14 cellular contexts compared by ENCODE assay signal in the genomic region with DNA sequence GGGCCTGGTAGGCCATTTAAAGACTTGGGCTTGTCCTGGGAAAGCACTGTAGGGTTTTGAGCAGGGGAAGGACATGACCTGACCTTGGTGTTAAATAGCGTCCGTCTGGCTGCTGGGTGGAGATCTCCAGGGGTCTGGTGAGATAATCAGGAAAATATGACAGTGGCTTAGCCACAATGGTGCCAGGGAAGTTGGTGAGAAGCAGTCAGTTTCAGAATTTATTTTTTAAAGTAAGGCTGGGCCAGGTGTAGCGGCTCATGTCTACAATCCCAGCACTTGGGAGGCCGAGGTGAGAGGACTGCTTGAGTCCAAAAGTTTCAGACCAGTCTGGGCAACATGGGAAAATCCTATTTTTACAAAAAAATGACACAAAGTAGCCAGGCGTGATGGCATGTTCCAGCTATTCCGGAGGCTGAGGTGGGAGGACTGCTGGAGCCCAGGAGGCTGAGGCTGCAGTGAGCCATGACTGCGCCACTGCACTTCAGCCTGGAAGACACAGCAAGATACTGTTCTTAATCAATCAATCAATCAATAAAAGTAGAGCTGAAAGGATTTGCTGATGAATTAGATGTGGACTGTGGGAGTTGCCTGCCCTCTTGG. TPM values are rescaled to one million over a fixed set of nuclear protein-coding genes. Genes with fewer than 3 reads are reported as not detected.
DNase-seq lines count a peak whose midpoint lies in the region; ATAC-seq and TF ChIP-seq lines count a peak whose summit lies in the region.
"Had no signal": no experiment of that assay in that cellular context is flagged by ENCODE, and none has a peak within 500 bp of the region (broad histone marks: within the 10 kb centered on the region; RNA-seq: fewer than 3 reads in every experiment).

No MANE protein-coding gene starts in this region.

- no peaks in the 10 kb centered on the region for H3K27me3 ChIP-seq in RWPE2 (ENCODE audit: insufficient read depth, poor library complexity, severe bottlenecking)
- H3K27me3 ChIP-seq in right cardiac atrium (ENCODE audit: control insufficient read depth, insufficient read depth): no peaks in the 10 kb centered on the region
- H3K27me3 ChIP-seq: esophagus muscularis mucosa, sigmoid colon had no signal

- intact Hi-C loops in right cardiac atrium (cut with DNase I): no loop called here

- WGBS in right cardiac atrium: 79% methylated on average over 7 of the region's 7 CpGs

- H3K4me3 ChIP-seq in RWPE2 (ENCODE audit: severe bottlenecking) (no peak overlapping the region), right cardiac atrium (ENCODE audit: low read length) (no peak overlapping the region)
- H3K4me3 ChIP-seq: esophagus muscularis mucosa, sigmoid colon had no signal

- H3K4me1 ChIP-seq in RWPE2 (ENCODE audit: insufficient read depth, poor library complexity, severe bottlenecking) (peaks cover 54% of the 10 kb centered on the region), right cardiac atrium (ENCODE audit: control insufficient read depth, insufficient read depth, low read length) (peaks cover 39% of the 10 kb centered on the region)

- peak overlapping the region; percentile 66 for H3K27ac ChIP-seq in RWPE2 (ENCODE audit: poor library complexity, severe bottlenecking)
- H3K27ac ChIP-seq in right cardiac atrium (ENCODE audit: low read length): peak overlapping the region; percentile 54
- H3K27ac ChIP-seq: esophagus muscularis mucosa, KMS-11, sigmoid colon had no signal

- TF ChIP-seq CTCF in RWPE2 (IDR thresholded peaks at IDR 0.05; ENCODE audit: poor library complexity, severe bottlenecking): no peak

- H3K4me1 Mint-ChIP-seq in activated naive CD4-positive, alpha-beta T cell treated with anti-CD3 and anti-CD28 coated beads, Interleukin-2, amount 10 ng/mL, durations not matched to agents 7 days and 5 days: peaks cover 95% of the 10 kb centered on the region
- H3K4me1 Mint-ChIP-seq in stimulated activated naive CD8-positive, alpha-beta T cell treated with anti-CD3 and anti-CD28 coated beads, Interleukin-15, amount 100 ng/mL, for 72 hours: peaks cover 100% of the 10 kb centered on the region

- peak overlapping the region; percentile 98 for H3K27ac Mint-ChIP-seq in activated naive CD4-positive, alpha-beta T cell treated with anti-CD3 and anti-CD28 coated beads, Interleukin-2, amount 10 ng/mL, durations not matched to agents 7 days and 5 days
- H3K27ac Mint-ChIP-seq in stimulated activated naive CD8-positive, alpha-beta T cell treated with anti-CD3 and anti-CD28 coated beads, Interleukin-15, amount 100 ng/mL, for 72 hours: peak overlapping the region; percentile 78 to 79

- H3K9me3 Mint-ChIP-seq in activated naive CD4-positive, alpha-beta T cell treated with anti-CD3 and anti-CD28 coated beads, Interleukin-2, amount 10 ng/mL, durations not matched to agents 7 days and 5 days: no peaks in the 10 kb centered on the region
- H3K9me3 Mint-ChIP-seq in stimulated activated naive CD8-positive, alpha-beta T cell treated with anti-CD3 and anti-CD28 coated beads, Interleukin-15, amount 100 ng/mL, for 72 hours: no peaks in the 10 kb centered on the region

- no peaks in the 10 kb centered on the region for H3K27me3 Mint-ChIP-seq in activated naive CD4-positive, alpha-beta T cell treated with anti-CD3 and anti-CD28 coated beads, Interleukin-2, amount 10 ng/mL, durations not matched to agents 7 days and 5 days
- no peaks in the 10 kb centered on the region for H3K27me3 Mint-ChIP-seq in stimulated activated naive CD8-positive, alpha-beta T cell treated with anti-CD3 and anti-CD28 coated beads, Interleukin-15, amount 100 ng/mL, for 72 hours

- H3K36me3 ChIP-seq in RWPE2 (ENCODE audit: low read depth): peaks cover 100% of the 10 kb centered on the region

- ATAC-seq in RWPE2 (ENCODE audit: low read depth) (no peak), right cardiac atrium (peak in 1 of 2 donors; percentile 9), GM21423 (IDR thresholded peaks at IDR 0.05; ENCODE audit: unreplicated experiment) (no peak), GM21447 (IDR thresholded peaks at IDR 0.05; ENCODE audit: unreplicated experiment) (no peak)
- ATAC-seq in stimulated activated naive CD8-positive, alpha-beta T cell treated with anti-CD3 and anti-CD28 coated beads, Interleukin-15, amount 100 ng/mL, for 72 hours: no peak

- DNase-seq in activated naive CD4-positive, alpha-beta T cell treated with anti-CD3 and anti-CD28 coated beads, Interleukin-2, amount 10 ng/mL, durations not matched to agents 7 days and 5 days: no peak
- no peak for DNase-seq in activated naive CD4-positive, alpha-beta T cell treated with Interleukin-2 at 50 U/mL for 16 hours
- no peak for DNase-seq in RWPE2 (ENCODE audit: low spot score)
- DNase-seq in right cardiac atrium: no peak
- DNase-seq in stimulated activated naive CD8-positive, alpha-beta T cell treated with anti-CD3 and anti-CD28 coated beads, Interleukin-15, amount 100 ng/mL, for 72 hours: no peak
- DNase-seq in cerebellar cortex (ENCODE audit: low spot score): no peak
- DNase-seq: NCI-H2081 treated with DMSO at 0.1 percent for 48 hours, sigmoid colon had no signal

- H3K9me3 ChIP-seq in RWPE2 (ENCODE audit: severe bottlenecking): no peaks in the 10 kb centered on the region
- no peaks in the 10 kb centered on the region for H3K9me3 ChIP-seq in right cardiac atrium (ENCODE audit: control insufficient read depth, low read length)
- H3K9me3 ChIP-seq: esophagus muscularis mucosa, sigmoid colon had no signal

- peaks cover 75% of the 10 kb centered on the region for H3K36me3 Mint-ChIP-seq in activated naive CD4-positive, alpha-beta T cell treated with anti-CD3 and anti-CD28 coated beads, Interleukin-2, amount 10 ng/mL, durations not matched to agents 7 days and 5 days

- H3K4me3 Mint-ChIP-seq in activated naive CD4-positive, alpha-beta T cell treated with anti-CD3 and anti-CD28 coated beads, Interleukin-2, amount 10 ng/mL, durations not matched to agents 7 days and 5 days: no peak overlapping the region
- peak overlapping the region in 1 of 2 donors; percentile 3 for H3K4me3 Mint-ChIP-seq in stimulated activated naive CD8-positive, alpha-beta T cell treated with anti-CD3 and anti-CD28 coated beads, Interleukin-15, amount 100 ng/mL, for 72 hours

- CTCF ChIA-PET in activated naive CD4-positive, alpha-beta T cell treated with anti-CD3 and anti-CD28 coated beads, Interleukin-2, amount 10 ng/mL, durations not matched to agents 7 days and 5 days (lab: Charles Lee): interaction anchor here (2.1 to 5.7 kb wide), 2 partner anchors 12 to 19 kb away, joined by 5 to 28 read pairs; no protein-coding TSS in a partner anchor

RNA-seq across cellular contexts. Expression of a gene that starts 41.4 kb away (rescaled TPM):
- total RNA-seq in right cardiac atrium: 10 to 100 TPM; 39.9 to 56.9 (median 46.1) TPM
- 46.0 TPM for polyA plus RNA-seq in right cardiac atrium

RNA-seq across cellular contexts. Expression of a gene that starts 43.5 kb away (rescaled TPM):
- total RNA-seq in right cardiac atrium: 10 to 100 TPM in 1 of 4 donors, 1 to 10 TPM in 3; 3.1 to 13.2 (median 9.0) TPM
- 29.5 TPM for polyA plus RNA-seq in right cardiac atrium
- total RNA-seq: bronchial epithelial cell; T-helper 1 cell treated with Interleukin-12 subunit alpha and Interleukin-12 subunit beta and Interleukin-4 antibody, amounts not matched to agents 30 ng/mL and 1 ng/mL, for 36 hours had no signal

RNA-seq across cellular contexts. Expression of a gene that starts 57.9 kb away (rescaled TPM):
- 1 to 10 TPM in 2 of 4 donors, under 1 TPM in 2; 0.67 to 2.5 (median 1.5) TPM for total RNA-seq in right cardiac atrium
- polyA plus RNA-seq in right cardiac atrium: 0.41 TPM
